ENCODE assay signal across 14 cellular contexts in the genomic region with DNA sequence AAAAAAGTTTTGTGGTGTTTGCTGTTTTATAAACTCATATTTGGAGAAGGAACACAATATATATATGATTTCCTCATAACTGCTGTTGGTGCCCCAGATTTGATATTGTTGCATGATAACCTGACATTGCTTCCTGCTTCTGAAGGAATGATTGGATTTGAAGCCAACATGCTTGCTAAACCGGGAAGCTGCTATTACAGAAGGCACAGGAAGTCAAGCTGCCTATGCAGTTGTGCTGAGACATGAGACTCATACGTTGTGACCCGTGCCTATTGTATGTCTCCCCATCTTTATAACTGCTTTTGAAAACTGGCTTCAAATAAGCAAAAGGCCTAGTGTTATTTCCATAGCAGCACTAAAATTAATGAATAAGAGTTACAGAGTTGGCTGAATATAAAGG. TPM values are rescaled to one million over a fixed set of nuclear protein-coding genes. Genes with fewer than 3 reads are reported as not detected.
DNase-seq lines count a peak whose midpoint lies in the region; ATAC-seq, FAIRE-seq and TF ChIP-seq lines count a peak whose summit lies in the region.
"Had no signal": no experiment of that assay in that cellular context is flagged by ENCODE, and none has a peak within 500 bp of the region (broad histone marks: within the 10 kb centered on the region; RNA-seq: fewer than 3 reads in every experiment).

No MANE protein-coding gene starts in this region.

- H3K9me3 ChIP-seq in MM.1S (replicated peaks; ENCODE audit: insufficient read depth, low read length) (no peaks in the 10 kb centered on the region), transverse colon (no peaks in the 10 kb centered on the region)

- H3K9me2 ChIP-seq in MM.1S (replicated peaks; ENCODE audit: insufficient read depth, low read length): no peaks in the 10 kb centered on the region

- in situ Hi-C loops in transverse colon (cut with MboI; ENCODE audit: low pct_ligation_motif_present in 1 of 4, low pct_unique_long_range_greater_than_20kb in 1 of 4, low sequenced_read_pairs in 3 of 4): no loop called here

- no peak overlapping the region for H3K4me2 ChIP-seq in MM.1S (ENCODE audit: low read depth, low read length)

- TF ChIP-seq EP300 in transverse colon (IDR thresholded peaks at IDR 0.05; ENCODE audit: low read depth): no peak

- H3K27me3 ChIP-seq in MM.1S (replicated peaks; ENCODE audit: insufficient read depth, low read length) (no peaks in the 10 kb centered on the region), transverse colon (no peaks in the 10 kb centered on the region)

- peaks cover 26% of the 10 kb centered on the region; the same call in 1 of the 2 replicates for H4K20me1 ChIP-seq in MM.1S (ENCODE audit: insufficient read depth, low read length)

- no peak overlapping the region for H3K9ac ChIP-seq in MM.1S (ENCODE audit: low read length)

- no peak for TF ChIP-seq POLR2A in transverse colon (IDR thresholded peaks at IDR 0.05)

- H3K4me3 ChIP-seq in MM.1S (ENCODE audit: low read length) (no peak overlapping the region), transverse colon (no peak overlapping the region)

- H2AFZ ChIP-seq in MM.1S (ENCODE audit: low read length): no peak overlapping the region

- DNase-seq in MM.1S: no peak
- DNase-seq in dermis blood vessel endothelial cell: peak; percentile 69
- DNase-seq in left colon: no peak
- no peak for DNase-seq in transverse colon
- no peak for DNase-seq in NCI-H2081 treated with DMSO at 0.1 percent for 48 hours (lab: John Stamatoyannopoulos, UW)
- DNase-seq in DMS 273 treated with DMSO at 0.1 percent for 48 hours (lab: John Stamatoyannopoulos, UW): no peak
- DNase-seq in GM19239 (ENCODE audit: insufficient read length, low spot score): no peak
- DNase-seq: CD8-positive, alpha-beta memory T cell; NCI-H1930; NCI-H2171 treated with DMSO at 0.1 percent for 48 hours; NCI-H82; SHP77 had no signal

- ATAC-seq in left colon: peak; percentile 97
- ATAC-seq: Panc1 had no signal

- peaks cover 92% of the 10 kb centered on the region for H3K79me2 ChIP-seq in MM.1S (ENCODE audit: low read length)

- no peak for FAIRE-seq in GM19239 (lab: Jason Lieb, UNC)
- FAIRE-seq: H54 had no signal

- WGBS in transverse colon (ENCODE audit: low coverage in 1 of 2), 2 donors: 30 to 38% methylated on average over 3 of the region's 3 CpGs

- H3K36me3 ChIP-seq in MM.1S (replicated peaks; ENCODE audit: insufficient read depth, low read length) (peaks cover 5% of the 10 kb centered on the region; the same call in 1 of the 2 replicates), transverse colon (no peaks in the 10 kb centered on the region)

- peaks cover 3% of the 10 kb centered on the region; the same call in 1 of the 2 replicates for H3F3A ChIP-seq in MM.1S (ENCODE audit: insufficient read depth, low read length)

- no peak for TF ChIP-seq CTCF in MM.1S (IDR thresholded peaks at IDR 0.05; ENCODE audit: low read length)
- no peak for TF ChIP-seq CTCF in transverse colon (IDR thresholded peaks at IDR 0.05)

- H3K4me1 ChIP-seq in MM.1S (ENCODE audit: low read length): peaks cover 29% of the 10 kb centered on the region
- peaks cover 6 to 28% (median 20%) of the 10 kb centered on the region in 4 donors for H3K4me1 ChIP-seq in transverse colon

- intact Hi-C loops in left colon (cut with DNase I, micrococcal nuclease) (no loop called here), transverse colon (cut with DNase I; ENCODE audit: low total_unique reads) (no loop called here)

- H3K27ac ChIP-seq in MM.1S (ENCODE audit: low read length) (0 out of 2 replicates have a peak overlapping the region, but pooled peaks have one; percentile 7), transverse colon (peak overlapping the region; percentile 11 to 53 (median 47))

RNA-seq across cellular contexts. Expression of a gene that starts 32.9 kb away (rescaled TPM):
- total RNA-seq in dermis blood vessel endothelial cell (25.8 and 34.5 TPM in 2 replicates), left colon (10 to 100 TPM; 69.0 to 71.1 TPM), transverse colon (10 to 100 TPM; 33.0 to 72.7 (median 62.2) TPM)
